Comparison of ENCODE assay signal across 23 cellular contexts in genomic region chr5:110817437-110817836, GRCh38.
A peak's percentile ranks its signal among the peaks of the same experiment; 100 is the strongest.
DNase-seq lines count a peak whose midpoint lies in the region; ATAC-seq and TF ChIP-seq lines count a peak whose summit lies in the region.
"Had no signal": no experiment of that assay in that cellular context is flagged by ENCODE, and none has a peak within 500 bp of the region (broad histone marks: within the 10 kb centered on the region; RNA-seq: fewer than 3 reads in every experiment).

No MANE protein-coding gene starts in this region.

- H3K9me3 ChIP-seq in RWPE2 (ENCODE audit: severe bottlenecking) (no peaks in the 10 kb centered on the region), fibroblast of lung (ENCODE audit: control insufficient read depth, insufficient read depth, low read depth, low read length) (no peaks in the 10 kb centered on the region)
- H3K9me3 ChIP-seq: adrenal gland, BE2C, suprapubic skin had no signal

- H3F3A ChIP-seq in GM23338 (replicated peaks; ENCODE audit: low read depth): no peaks in the 10 kb centered on the region

- H3K27me3 Mint-ChIP-seq in GM23338 (ENCODE audit: insufficient read depth, low read depth, poor library complexity): peaks cover 3% of the 10 kb centered on the region
- H3K27me3 Mint-ChIP-seq: activated B cell treated with CpG ODN at 0.5 μM for 24 hours had no signal

- no peaks in the 10 kb centered on the region for H3K36me3 ChIP-seq in GM23338 (ENCODE audit: insufficient read depth)
- no peaks in the 10 kb centered on the region for H3K36me3 ChIP-seq in RWPE2 (ENCODE audit: low read depth)
- no peaks in the 10 kb centered on the region for H3K36me3 ChIP-seq in fibroblast of lung (ENCODE audit: control insufficient read depth, insufficient read depth, low read length)
- H3K36me3 ChIP-seq: adrenal gland, BE2C, suprapubic skin had no signal

- H3K4me3 Mint-ChIP-seq in GM23338: no peak overlapping the region
- H3K4me3 Mint-ChIP-seq: activated B cell treated with CpG ODN at 0.5 μM for 24 hours had no signal

- no peaks in the 10 kb centered on the region for H3K9me2 ChIP-seq in GM23338 (ENCODE audit: insufficient read depth)

- no peaks in the 10 kb centered on the region for H4K20me1 ChIP-seq in GM23338 (replicated peaks; ENCODE audit: insufficient read depth)
- H4K20me1 ChIP-seq in fibroblast of lung (ENCODE audit: control insufficient read depth, extremely low read depth, insufficient read depth, low read length): no peaks in the 10 kb centered on the region

- ATAC-seq in GM23338: no peak
- peak; percentile 74 for ATAC-seq in RWPE2 (ENCODE audit: low read depth)
- no peak for ATAC-seq in HG03039 (IDR thresholded peaks at IDR 0.05; ENCODE audit: unreplicated experiment)
- ATAC-seq: sciatic nerve had no signal

- H3K4me3 ChIP-seq in GM23338: no peak overlapping the region
- H3K4me3 ChIP-seq in RWPE2 (ENCODE audit: severe bottlenecking): no peak overlapping the region
- H3K4me3 ChIP-seq in fibroblast of lung (replicated peaks in 1 of 4; ENCODE audit: control extremely low read depth in 1 of 4, insufficient read depth in 1 of 4, low read depth in 3 of 4, low read length in 4 of 4): no peak overlapping the region
- H3K4me3 ChIP-seq: adrenal gland, coronary artery, suprapubic skin had no signal

- peaks cover 3% of the 10 kb centered on the region; the same call in 2 of the 3 replicates for H3K4me1 Mint-ChIP-seq in GM23338
- H3K4me1 Mint-ChIP-seq: activated B cell treated with CpG ODN at 0.5 μM for 24 hours had no signal

- H3K27me3 ChIP-seq in GM23338 (ENCODE audit: insufficient read depth): no peaks in the 10 kb centered on the region
- no peaks in the 10 kb centered on the region for H3K27me3 ChIP-seq in RWPE2 (ENCODE audit: insufficient read depth, poor library complexity, severe bottlenecking)
- H3K27me3 ChIP-seq in fibroblast of lung (ENCODE audit: control insufficient read depth, insufficient read depth, low read length): no peaks in the 10 kb centered on the region
- H3K27me3 ChIP-seq: adrenal gland, suprapubic skin had no signal

- no peaks in the 10 kb centered on the region for H3K36me3 Mint-ChIP-seq in GM23338 (ENCODE audit: low read depth)

- no peak overlapping the region for H3K9ac ChIP-seq in fibroblast of lung (ENCODE audit: insufficient read depth, low read length)

- TF ChIP-seq CTCF in GM23338 (conservative IDR thresholded peaks at IDR 0.05; ENCODE audit: low read depth in 2 of 2) (no peak), RWPE2 (IDR thresholded peaks at IDR 0.05; ENCODE audit: poor library complexity, severe bottlenecking) (no peak), fibroblast of lung (conservative IDR thresholded peaks at IDR 0.05 in 1 of 2, IDR thresholded peaks at IDR 0.05 in 1 of 2; ENCODE audit: low read depth in 1 of 2, low read length in 2 of 2) (no peak)

- no peak for DNase-seq in GM23338 (ENCODE audit: low spot score)
- DNase-seq in RWPE2 (ENCODE audit: low spot score): no peak
- peak; percentile 42 to 57 for DNase-seq in fibroblast of lung (ENCODE audit: low read depth in 2 of 2)
- DNase-seq in renal cortical epithelial cell (ENCODE audit: low read depth): peak; percentile 6
- no peak for DNase-seq in NCI-H1694 treated with DMSO at 0.1 percent for 48 hours (lab: John Stamatoyannopoulos, UW)
- no peak for DNase-seq in NCI-H1694 (lab: John Stamatoyannopoulos, UW)
- no peak for DNase-seq in NCI-H82 treated with DMSO at 0.1 percent for 48 hours (lab: John Stamatoyannopoulos, UW; ENCODE audit: unreplicated experiment)
- DNase-seq: activated B cell treated with CpG ODN at 0.5 μM for 24 hours; activated CD8-positive, alpha-beta memory T cell treated with anti-CD3 and anti-CD28 coated beads for 24 hours; adrenal gland; BE2C; kidney glomerular epithelial cell; NCI-H1105 treated with DMSO at 0.1 percent for 48 hours; occipital lobe; SHP77; stimulated activated CD4-positive, alpha-beta T cell treated with anti-CD3 and anti-CD28 coated beads, Interleukin-4, amount 100 ng/mL, for 1 hour; T-helper 1 cell had no signal

- H3K4me2 ChIP-seq in GM23338 (no peak overlapping the region), fibroblast of lung (ENCODE audit: extremely low read depth, insufficient read depth, low read length) (peak overlapping the region; percentile 66)

- H3K79me2 ChIP-seq in GM23338 (replicated peaks; ENCODE audit: insufficient read depth) (no peaks in the 10 kb centered on the region), fibroblast of lung (ENCODE audit: control insufficient read depth, insufficient read depth, low read length) (no peaks in the 10 kb centered on the region)

- H2AFZ ChIP-seq in GM23338 (peak overlapping the region; percentile 48; the same call in 1 of the 2 replicates), fibroblast of lung (ENCODE audit: low read length) (no peak overlapping the region)

- no peak overlapping the region for H3K27ac ChIP-seq in GM23338 (ENCODE audit: low read depth)
- H3K27ac ChIP-seq in RWPE2 (ENCODE audit: poor library complexity, severe bottlenecking): peak overlapping the region; percentile 11
- H3K27ac ChIP-seq in fibroblast of lung (ENCODE audit: insufficient read depth, low read length): no peak overlapping the region
- H3K27ac ChIP-seq: adrenal gland, coronary artery, epithelial cell of prostate, suprapubic skin had no signal

- H3K27ac Mint-ChIP-seq in GM23338: no peak overlapping the region
- H3K27ac Mint-ChIP-seq: activated B cell treated with CpG ODN at 0.5 μM for 24 hours; activated T-helper 2 cell treated with anti-CD3 and anti-CD28 coated beads, Interferon-gamma antibody, Interleukin-2, Interleukin-4, amounts not matched to agents 10 μg/mL and 5 μg/mL and 100 μg/mL, durations not matched to agents 14 hours and 24 hours and 36 hours had no signal

- H3K4me1 ChIP-seq in GM23338 (ENCODE audit: insufficient read depth) (peaks cover 4% of the 10 kb centered on the region; the same call in 1 of the 2 replicates), RWPE2 (ENCODE audit: insufficient read depth, poor library complexity, severe bottlenecking) (peaks cover 14% of the 10 kb centered on the region), fibroblast of lung (ENCODE audit: control insufficient read depth, extremely low read depth, insufficient read depth, low read length) (peaks cover 3% of the 10 kb centered on the region)
- H3K4me1 ChIP-seq: adrenal gland, BE2C had no signal

- H3K9me3 Mint-ChIP-seq in GM23338: no peaks in the 10 kb centered on the region

TF ChIP-seq in GM23338, 12 proteins besides CTCF, POLR2A, EP300 and RAD21 (continues in another document):
- TF ChIP-seq ETS1 (IDR thresholded peaks at IDR 0.05) (no peak), ZNF331 (CRISPR knock-in tag; IDR thresholded peaks at IDR 0.05; ENCODE audit: low read depth) (no peak), EZH2phosphoT487 (IDR thresholded peaks at IDR 0.05; ENCODE audit: unreplicated experiment) (no peak), CREB1 (CRISPR knock-in tag; IDR thresholded peaks at IDR 0.05; ENCODE audit: low read depth) (no peak), POLR2AphosphoS5 (IDR thresholded peaks at IDR 0.05; ENCODE audit: low read depth) (no peak)

Comparison
In these comparisons a context has a peak if more than half of its experiments do, and no peak if none do; other contexts are left out.
1. DNase-seq: peak in fibroblast of lung (2 of 2) and renal cortical epithelial cell (single experiment); none in GM23338 (single experiment), RWPE2 (single experiment), NCI-H1694 treated with DMSO at 0.1 percent for 48 hours (single experiment), NCI-H1694 (single experiment) and NCI-H82 treated with DMSO at 0.1 percent for 48 hours (single experiment).